In the genomic region with DNA sequence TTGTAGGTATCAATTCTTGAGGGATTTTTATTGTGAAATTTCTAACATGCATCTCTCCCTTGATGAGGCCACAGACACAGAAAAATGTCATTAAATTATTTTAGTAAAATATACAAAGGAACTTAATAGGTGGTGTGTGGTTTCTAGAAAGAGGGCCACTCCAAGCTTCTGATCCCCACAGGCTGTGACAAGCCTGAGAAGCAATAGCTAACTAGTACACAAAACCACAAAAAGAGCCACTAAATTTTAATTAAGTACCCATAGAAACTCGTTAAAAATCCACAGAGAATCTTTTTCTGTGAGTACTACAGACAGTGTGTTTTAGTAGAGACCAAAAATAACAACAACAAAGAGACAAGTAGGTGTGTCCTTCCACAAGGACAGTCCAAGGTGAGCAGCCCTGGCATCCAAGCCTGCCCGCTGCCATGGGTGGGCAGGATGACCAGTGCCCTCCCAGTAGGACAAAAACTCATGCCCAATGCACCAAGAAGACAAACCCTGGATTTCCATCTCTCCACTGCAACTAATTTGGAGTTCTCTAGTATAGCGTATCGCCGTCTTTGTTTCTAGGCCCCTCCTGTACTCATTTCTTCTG, we compare ENCODE assay signal across 8 cellular contexts.
A peak's percentile ranks its signal among the peaks of the same experiment; 100 is the strongest.
DNase-seq lines count a peak whose midpoint lies in the region; ATAC-seq and TF ChIP-seq lines count a peak whose summit lies in the region.

No MANE protein-coding gene starts in this region.

- H3K4me2 ChIP-seq in BLaER1 treated with 17β-estradiol and CSF1 and Interleukin-3, amounts not matched to agents 10 nM and 100 nM = peak overlapping the region; percentile 32 to 75 (median 54); a peak in 19 of 22 replicates

- H3K36me3 Mint-ChIP-seq in IgD-negative memory B cell = peaks cover 2% of the 10 kb centered on the region
- H3K36me3 Mint-ChIP-seq in dendritic cell treated with granulocyte-macrophage colony-stimulating factor and Interleukin-4, amounts not matched to agents 40 ng/mL and 50 ng/mL, for 4 days (ENCODE audit: low read depth) = peaks cover 67% of the 10 kb centered on the region
- H3K36me3 Mint-ChIP-seq in neural crest cell (ENCODE audit: low read depth) = peaks cover 2% of the 10 kb centered on the region

- H3K9me3 ChIP-seq in BLaER1 treated with 17β-estradiol and CSF1 and Interleukin-3, amounts not matched to agents 10 nM and 100 nM (replicated peaks in 1 of 11) = no peaks in the 10 kb centered on the region
- H3K9me3 ChIP-seq in left lung = no peaks in the 10 kb centered on the region

- intact Hi-C loops in dendritic cell treated with granulocyte-macrophage colony-stimulating factor and Interleukin-4, amounts not matched to agents 40 ng/mL and 50 ng/mL, for 4 days (cut with micrococcal nuclease) = no loop called here
- intact Hi-C loops in left lung (cut with DNase I) = loop anchor here in 1 of 2 donors (5.0 kb wide), 1 partner anchor 33 kb away; no protein-coding TSS in a partner anchor

- no peak overlapping the region; a peak in 1 of 20 replicates for H3K4me3 ChIP-seq in BLaER1 treated with 17β-estradiol and CSF1 and Interleukin-3, amounts not matched to agents 10 nM and 100 nM
- no peak overlapping the region for H3K4me3 ChIP-seq in left lung

- H3K4me1 ChIP-seq in BLaER1 treated with 17β-estradiol and CSF1 and Interleukin-3, amounts not matched to agents 10 nM and 100 nM = peaks cover 50 to 82% (median 63%) of the 10 kb centered on the region in 10 experiments
- H3K4me1 ChIP-seq in left lung = peaks cover 18 to 78% of the 10 kb centered on the region in 2 donors

- H3K4me1 Mint-ChIP-seq in IgD-negative memory B cell (peaks cover 37 to 64% (median 46%) of the 10 kb centered on the region in 3 donors), neural crest cell (peaks cover 70% of the 10 kb centered on the region)
- H3K4me1 Mint-ChIP-seq in dendritic cell treated with granulocyte-macrophage colony-stimulating factor and Interleukin-4, amounts not matched to agents 40 ng/mL and 50 ng/mL, for 4 days (ENCODE audit: low read depth) = peaks cover 71% of the 10 kb centered on the region

- H3K27me3 Mint-ChIP-seq in IgD-negative memory B cell = no peaks in the 10 kb centered on the region
- no peaks in the 10 kb centered on the region for H3K27me3 Mint-ChIP-seq in dendritic cell treated with granulocyte-macrophage colony-stimulating factor and Interleukin-4, amounts not matched to agents 40 ng/mL and 50 ng/mL, for 4 days
- H3K27me3 Mint-ChIP-seq in neural crest cell (ENCODE audit: low read depth) = no peaks in the 10 kb centered on the region

- H4K20me1 ChIP-seq in BLaER1 treated with 17β-estradiol and CSF1 and Interleukin-3, amounts not matched to agents 10 nM and 100 nM = peaks cover 0 to 99% (median 5%) of the 10 kb centered on the region in 11 experiments; a peak in 10 of 22 replicates

- no peak overlapping the region for H3K27ac ChIP-seq in BLaER1 treated with 17β-estradiol and CSF1 and Interleukin-3, amounts not matched to agents 10 nM and 100 nM
- H3K27ac ChIP-seq in left lung = peak overlapping the region in 1 of 2 donors; percentile 71

- no peaks in the 10 kb centered on the region for H3K27me3 ChIP-seq in BLaER1 treated with 17β-estradiol and CSF1 and Interleukin-3, amounts not matched to agents 10 nM and 100 nM
- H3K27me3 ChIP-seq in left lung = no peaks in the 10 kb centered on the region

- H3K4me3 Mint-ChIP-seq in IgD-negative memory B cell (peak overlapping the region in 1 of 4 donors; percentile 75), neural crest cell (no peak overlapping the region)
- H3K4me3 Mint-ChIP-seq in dendritic cell treated with granulocyte-macrophage colony-stimulating factor and Interleukin-4, amounts not matched to agents 40 ng/mL and 50 ng/mL, for 4 days = no peak overlapping the region

- H3K36me3 ChIP-seq in BLaER1 treated with 17β-estradiol and CSF1 and Interleukin-3, amounts not matched to agents 10 nM and 100 nM = peaks cover 27 to 77% (median 51%) of the 10 kb centered on the region in 11 experiments; a peak in 21 of 22 replicates
- peaks cover 0 to 26% of the 10 kb centered on the region in 2 donors for H3K36me3 ChIP-seq in left lung

- ATAC-seq in HG03520 (IDR thresholded peaks at IDR 0.05; ENCODE audit: unreplicated experiment) = no peak
- no peak for ATAC-seq in GM18909 (IDR thresholded peaks at IDR 0.05; ENCODE audit: poor library complexity, unreplicated experiment)
- ATAC-seq in left lung = no peak

- TF ChIP-seq CTCF in neural crest cell (conservative IDR thresholded peaks at IDR 0.05) (no peak), left lung (IDR thresholded peaks at IDR 0.05) (no peak)

- peak overlapping the region; percentile 58 to 88 (median 83) for H3K27ac Mint-ChIP-seq in IgD-negative memory B cell
- H3K27ac Mint-ChIP-seq in dendritic cell treated with granulocyte-macrophage colony-stimulating factor and Interleukin-4, amounts not matched to agents 40 ng/mL and 50 ng/mL, for 4 days = peak overlapping the region; percentile 63
- H3K27ac Mint-ChIP-seq in neural crest cell (ENCODE audit: unreplicated experiment) = peak overlapping the region; percentile 96

- H3K9ac ChIP-seq in BLaER1 treated with 17β-estradiol and CSF1 and Interleukin-3, amounts not matched to agents 10 nM and 100 nM = peak overlapping the region in 1 of 11 experiments; percentile 37; a peak in 3 of 22 replicates

- no peaks in the 10 kb centered on the region for H3K9me3 Mint-ChIP-seq in IgD-negative memory B cell
- H3K9me3 Mint-ChIP-seq in dendritic cell treated with granulocyte-macrophage colony-stimulating factor and Interleukin-4, amounts not matched to agents 40 ng/mL and 50 ng/mL, for 4 days = no peaks in the 10 kb centered on the region
- H3K9me3 Mint-ChIP-seq in neural crest cell = no peaks in the 10 kb centered on the region

- DNase-seq in neural crest cell (ENCODE audit: low read depth, low spot score) = no peak
- DNase-seq in stimulated activated CD4-positive, alpha-beta T cell treated with anti-CD3 and anti-CD28 coated beads, Interleukin-4, amount 100 ng/mL, for 24 hours = no peak
- DNase-seq in left lung = no peak
